In genomic region chrX:153865321-153865580, GRCh38 we compare ENCODE assay signal across 29 cellular contexts. TPM values are rescaled to one million over a fixed set of nuclear protein-coding genes. Genes with fewer than 3 reads are reported as not detected.
"Had no signal": no experiment of that assay in that cellular context is flagged by ENCODE, and none has a peak within 500 bp of the region (broad histone marks: within the 10 kb centered on the region; RNA-seq: fewer than 3 reads in every experiment).

No MANE protein-coding gene starts in this region.

- H3K36me3 Mint-ChIP-seq: immature natural killer cell; mesothelial cell of epicardium; natural killer cell treated with Interleukin-12 subunit alpha and Interleukin-12 subunit beta and Interleukin-15 and Interleukin-18, amount 100 ng/mL, for 72 hours had no signal

- H3K27me3 ChIP-seq: testis, thyroid gland, transverse colon, vagina had no signal

- H3K4me3 ChIP-seq: left ventricle myocardium inferior, lung, skin epidermis, stomach, testis, thyroid gland, transverse colon, upper lobe of left lung, vagina had no signal

- H3K4me1 Mint-ChIP-seq: immature natural killer cell had no signal

- ATAC-seq: natural killer cell treated with Interleukin-12 subunit alpha and Interleukin-12 subunit beta and Interleukin-15 and Interleukin-18, amount 100 ng/mL, for 72 hours; right cardiac atrium; sciatic nerve; stimulated activated naive B cell treated with anti-CD40 and anti-IgM and Interleukin-4, amounts not matched to agents 10 μg/mL and 1 μg/mL and 100 μg/mL, for 72 hours; stimulated activated naive CD8-positive, alpha-beta T cell treated with anti-CD3 and anti-CD28 coated beads, Interleukin-15, Interleukin-2, amounts not matched to agents 100 U/mL and 50 U/mL, for 24 hours had no signal

- H3K36me3 ChIP-seq: left ventricle myocardium inferior, stomach, thyroid gland, transverse colon, upper lobe of left lung, vagina had no signal

- H3K9me3 Mint-ChIP-seq: immature natural killer cell; natural killer cell treated with Interleukin-12 subunit alpha and Interleukin-12 subunit beta and Interleukin-15 and Interleukin-18, amount 100 ng/mL, for 72 hours; stimulated activated naive B cell treated with anti-CD40 and anti-IgM and Interleukin-4, amounts not matched to agents 10 μg/mL and 1 μg/mL and 100 μg/mL, for 72 hours had no signal

- H3K27me3 Mint-ChIP-seq: progenitor cell of endocrine pancreas had no signal

- H3K4me3 Mint-ChIP-seq: immature natural killer cell; mesothelial cell of epicardium; naive B cell; natural killer cell treated with Interleukin-12 subunit alpha and Interleukin-12 subunit beta and Interleukin-15 and Interleukin-18, amount 100 ng/mL, for 72 hours; stimulated activated naive B cell treated with anti-CD40 and anti-IgM and Interleukin-4, amounts not matched to agents 10 μg/mL and 1 μg/mL and 100 μg/mL, for 72 hours had no signal

- H3K27ac Mint-ChIP-seq: immature natural killer cell; mesothelial cell of epicardium; natural killer cell treated with Interleukin-12 subunit alpha and Interleukin-12 subunit beta and Interleukin-15 and Interleukin-18, amount 100 ng/mL, for 72 hours; progenitor cell of endocrine pancreas; stimulated activated naive B cell treated with anti-CD40 and anti-IgM and Interleukin-4, amounts not matched to agents 10 μg/mL and 1 μg/mL and 100 μg/mL, for 72 hours had no signal

- DNase-seq: hypothalamus; immature natural killer cell; islet precursor cell; left ventricle myocardium inferior; mesendoderm; naive B cell; nucleus accumbens; right cardiac atrium; stimulated activated CD4-positive, alpha-beta T cell treated with anti-CD3 and anti-CD28 coated beads, Interleukin-12 subunit alpha, Interleukin-12 subunit beta, amount 100 ng/mL, for 4 hours; stimulated activated CD4-positive, alpha-beta T cell treated with anti-CD3 and anti-CD28 coated beads, Interleukin-15, amount 100 ng/mL, for 24 hours; stimulated activated CD4-positive, alpha-beta T cell treated with anti-CD3 and anti-CD28 coated beads, Interleukin-2, amount 100 ng/mL, for 24 hours; stimulated activated CD4-positive, alpha-beta T cell treated with anti-CD3 and anti-CD28 coated beads, Interleukin-4, amount 100 ng/mL, for 1 hour; stimulated activated naive B cell treated with anti-CD40 and anti-IgM and Interleukin-4, amounts not matched to agents 10 μg/mL and 1 μg/mL and 100 μg/mL, for 72 hours; stimulated activated naive CD8-positive, alpha-beta T cell treated with anti-CD3 and anti-CD28 coated beads, Interleukin-15, Interleukin-2, amounts not matched to agents 100 U/mL and 50 U/mL, for 24 hours; stomach; testis; thyroid gland; transverse colon; upper lobe of left lung had no signal

RNA-seq across cellular contexts. Expression of gene AVPR2, which starts 39.2 kb away (rescaled TPM):
- total RNA-seq: mesothelial cell of epicardium; mononuclear cell; natural killer cell treated with Interleukin-12 subunit alpha and Interleukin-12 subunit beta and Interleukin-15 and Interleukin-18, amount 100 ng/mL, for 72 hours; osteocyte; progenitor cell of endocrine pancreas; pulmonary artery endothelial cell had no signal
